Comparison of ENCODE assay signal across 23 cellular contexts in genomic region chr9:137163805-137164204, GRCh38. TPM values are rescaled to one million over a fixed set of nuclear protein-coding genes. Genes with fewer than 3 reads are reported as not detected.
"Had no signal": no experiment of that assay in that cellular context is flagged by ENCODE, and none has a peak within 500 bp of the region (broad histone marks: within the 10 kb centered on the region; RNA-seq: fewer than 3 reads in every experiment).

No MANE protein-coding gene starts in this region.

- ATAC-seq: activated CD4-positive, alpha-beta T cell treated with anti-CD3 and anti-CD28 coated beads for 36 hours; sciatic nerve had no signal

- H3K27ac Mint-ChIP-seq: activated CD4-positive, alpha-beta T cell treated with anti-CD3 and anti-CD28 coated beads for 36 hours; activated naive CD4-positive, alpha-beta T cell treated with anti-CD3 and anti-CD28 coated beads for 36 hours; activated T-helper 2 cell treated with anti-CD3 and anti-CD28 coated beads, Interferon-gamma antibody, Interleukin-2, Interleukin-4, amounts not matched to agents 10 μg/mL and 5 μg/mL and 100 μg/mL, durations not matched to agents 14 hours and 24 hours and 36 hours; immature natural killer cell; T-helper 2 cell treated with Interferon-gamma antibody and Interleukin-4, amounts not matched to agents 5 μg/mL and 100 μg/mL, for 36 hours had no signal

- H3K9me3 Mint-ChIP-seq: activated naive CD4-positive, alpha-beta T cell treated with anti-CD3 and anti-CD28 coated beads for 36 hours; activated T-helper 2 cell treated with anti-CD3 and anti-CD28 coated beads, Interferon-gamma antibody, Interleukin-2, Interleukin-4, amounts not matched to agents 10 μg/mL and 5 μg/mL and 100 μg/mL, durations not matched to agents 14 hours and 24 hours and 36 hours; immature natural killer cell; T-helper 2 cell treated with Interferon-gamma antibody and Interleukin-4, amounts not matched to agents 5 μg/mL and 100 μg/mL, for 36 hours had no signal

- DNase-seq: activated CD4-positive, alpha-beta T cell treated with anti-CD3 and anti-CD28 coated beads for 36 hours; activated CD4-positive, alpha-beta T cell treated with anti-CD3 and anti-CD28 coated beads, Interleukin-2, amount 50 U/mL, for 48 hours; activated naive CD4-positive, alpha-beta T cell treated with anti-CD3 and anti-CD28 coated beads for 36 hours; aorta; cerebellar nuclear complex; cortex of kidney; effector CD4-positive, alpha-beta T cell; heart right ventricle; immature natural killer cell; kidney glomerular epithelial cell; left ventricle myocardium inferior; mammary epithelial cell; stimulated activated naive CD4-positive, alpha-beta T cell treated with Interleukin-2 at 50 U/mL for 16 hours; tibial artery had no signal

- H3K79me2 ChIP-seq: parathyroid adenoma had no signal

- H3K4me1 ChIP-seq: parathyroid adenoma had no signal

- H3K27ac ChIP-seq: esophagus muscularis mucosa, heart right ventricle, left ventricle myocardium inferior, parathyroid adenoma, tibial artery had no signal

- H3K36me3 Mint-ChIP-seq: immature natural killer cell had no signal

- H3K4me3 Mint-ChIP-seq: activated CD4-positive, alpha-beta T cell treated with anti-CD3 and anti-CD28 coated beads for 36 hours; activated naive CD4-positive, alpha-beta T cell treated with anti-CD3 and anti-CD28 coated beads for 36 hours; immature natural killer cell; T-helper 2 cell treated with Interferon-gamma antibody and Interleukin-4, amounts not matched to agents 5 μg/mL and 100 μg/mL, for 36 hours had no signal

- FAIRE-seq: TTC549, urothelium cell line had no signal

- H3K36me3 ChIP-seq: esophagus muscularis mucosa, heart right ventricle, left ventricle myocardium inferior, tibial artery had no signal

- H3K9me3 ChIP-seq: esophagus muscularis mucosa, heart right ventricle, left ventricle myocardium inferior, tibial artery had no signal

- H2AFZ ChIP-seq: parathyroid adenoma had no signal

- H3K9ac ChIP-seq: parathyroid adenoma had no signal

RNA-seq across cellular contexts. Expression of gene LRRC26, which starts 6.0 kb away (rescaled TPM):
- total RNA-seq: activated CD4-positive, alpha-beta T cell treated with anti-CD3 and anti-CD28 coated beads for 36 hours; activated naive CD4-positive, alpha-beta T cell treated with anti-CD3 and anti-CD28 coated beads for 36 hours; aorta; esophagus muscularis mucosa; heart right ventricle; left ventricle myocardium inferior; myocyte; sciatic nerve; subcutaneous adipose tissue had no signal
- polyA plus RNA-seq: aorta, heart right ventricle, mammary epithelial cell had no signal

RNA-seq across cellular contexts. Expression of gene TMEM210, which starts 8.1 kb away (rescaled TPM):
- total RNA-seq: activated CD4-positive, alpha-beta T cell treated with anti-CD3 and anti-CD28 coated beads for 36 hours; activated naive CD4-positive, alpha-beta T cell treated with anti-CD3 and anti-CD28 coated beads for 36 hours; activated T-helper 2 cell treated with anti-CD3 and anti-CD28 coated beads, Interferon-gamma antibody, Interleukin-2, Interleukin-4, amounts not matched to agents 10 μg/mL and 5 μg/mL and 100 μg/mL, durations not matched to agents 14 hours and 24 hours and 36 hours; aorta; esophagus muscularis mucosa; heart right ventricle; left ventricle myocardium inferior; mammary epithelial cell; myocyte; sciatic nerve; subcutaneous adipose tissue had no signal
- polyA plus RNA-seq: aorta, heart right ventricle, immature natural killer cell, mammary epithelial cell had no signal

RNA-seq across cellular contexts. Expression of gene GRIN1, which starts 24.9 kb away (rescaled TPM):
- total RNA-seq: aorta, heart right ventricle, left ventricle myocardium inferior, myocyte, sciatic nerve, subcutaneous adipose tissue had no signal
- polyA plus RNA-seq: aorta, heart right ventricle, immature natural killer cell had no signal
